In genomic region chr16:86387461-86388440, GRCh38 we compare ENCODE assay signal across 11 cellular contexts.
DNase-seq lines count a peak whose midpoint lies in the region; ATAC-seq, FAIRE-seq and TF ChIP-seq lines count a peak whose summit lies in the region.
"Had no signal": no experiment of that assay in that cellular context is flagged by ENCODE, and none has a peak within 500 bp of the region (broad histone marks: within the 10 kb centered on the region; RNA-seq: fewer than 3 reads in every experiment).

No MANE protein-coding gene starts in this region.

- no peaks in the 10 kb centered on the region for H3K27me3 Mint-ChIP-seq in osteocyte (ENCODE audit: unreplicated experiment)

- H3K4me3 ChIP-seq in RWPE2 (ENCODE audit: severe bottlenecking), result no peak overlapping the region
- no peak overlapping the region for H3K4me3 ChIP-seq in endothelial cell of umbilical vein (replicated peaks in 1 of 3; ENCODE audit: insufficient read depth in 1 of 3, low read depth in 1 of 3, low read length in 3 of 3)

- H3K27ac ChIP-seq in RWPE2 (ENCODE audit: poor library complexity, severe bottlenecking) (peak overlapping the region; percentile 25), endothelial cell of umbilical vein (ENCODE audit: insufficient read depth, low read depth, low read length) (peak overlapping the region; percentile 89)
- H3K27ac ChIP-seq: C4-2B, neutrophil had no signal

- dilution Hi-C loops in endothelial cell of umbilical vein (cut with MboI; ENCODE audit: extremely low pct_ligation_motif_present, low sequenced_read_pairs), result no loop called here

- H3K4me1 ChIP-seq in RWPE2 (ENCODE audit: insufficient read depth, poor library complexity, severe bottlenecking) (peaks cover 24% of the 10 kb centered on the region), endothelial cell of umbilical vein (ENCODE audit: control insufficient read depth, extremely low read depth, insufficient read depth, low read length) (peaks cover 64% of the 10 kb centered on the region)

- no peak for TF ChIP-seq CTCF in RWPE2 (IDR thresholded peaks at IDR 0.05; ENCODE audit: poor library complexity, severe bottlenecking)
- no peak for TF ChIP-seq CTCF in endothelial cell of umbilical vein (IDR thresholded peaks at IDR 0.05; ENCODE audit: extremely low read depth in 1 of 2, insufficient read depth in 1 of 2, low read depth in 1 of 2, low read length in 2 of 2)
- TF ChIP-seq CTCF in osteocyte (IDR thresholded peaks at IDR 0.05), result no peak

- H3K27ac Mint-ChIP-seq in osteocyte (ENCODE audit: unreplicated experiment), result no peak overlapping the region

- H3K79me2 ChIP-seq in endothelial cell of umbilical vein (ENCODE audit: control insufficient read depth, insufficient read depth, low read length), result no peaks in the 10 kb centered on the region

- TSS peak; percentile 76 for BruUV-seq in endothelial cell of umbilical vein (replicated peaks; lab: Mats Ljungman, UMichigan)

- CTCF ChIA-PET in endothelial cell of umbilical vein (lab: Charles Lee), result interaction anchor here (1.0 to 1.8 kb wide), 3 partner anchors 23 to 130 kb away, joined by 4 to 8 read pairs (median 5); no protein-coding TSS in a partner anchor

- POLR2A ChIA-PET in endothelial cell of umbilical vein (lab: Charles Lee), result no interaction called here

- H2AFZ ChIP-seq in endothelial cell of umbilical vein (ENCODE audit: low read depth, low read length), result peak overlapping the region; percentile 5

- peak; percentile 91 for ATAC-seq in RWPE2 (ENCODE audit: low read depth)
- peak; percentile 72 for ATAC-seq in stimulated activated naive CD8-positive, alpha-beta T cell treated with anti-CD3 and anti-CD28 coated beads, Interleukin-15, Interleukin-2, amounts not matched to agents 100 U/mL and 50 U/mL, for 24 hours

- no peaks in the 10 kb centered on the region for H3K9me1 ChIP-seq in endothelial cell of umbilical vein (replicated peaks; ENCODE audit: control insufficient read depth, extremely low read depth, insufficient read depth, low read length)

- no peaks in the 10 kb centered on the region for H3K9me3 Mint-ChIP-seq in osteocyte (ENCODE audit: unreplicated experiment)

- H3K4me3 Mint-ChIP-seq in osteocyte (ENCODE audit: unreplicated experiment), result no peak overlapping the region

- peak overlapping the region; percentile 8 for H3K4me2 ChIP-seq in endothelial cell of umbilical vein (ENCODE audit: insufficient read depth, low read length)

- H3K4me1 Mint-ChIP-seq in osteocyte (ENCODE audit: unreplicated experiment), result no peaks in the 10 kb centered on the region

- H4K20me1 ChIP-seq in endothelial cell of umbilical vein (replicated peaks; ENCODE audit: control insufficient read depth, extremely low read depth, insufficient read depth, low read length), result no peaks in the 10 kb centered on the region

- DNase-seq in activated T-cell treated with anti-CD3 and anti-CD28 coated beads for 48 hours (ENCODE audit: low read depth), result peak; percentile 3
- no peak for DNase-seq in activated T-cell treated with anti-CD3 and anti-CD28 coated beads, Interleukin-2, amount 50 U/mL, for 48 hours
- DNase-seq in RWPE2 (ENCODE audit: low spot score), result no peak
- peak; percentile 89 for DNase-seq in endothelial cell of umbilical vein (ENCODE audit: low read depth, low spot score)
- peak; percentile 8 for DNase-seq in stimulated activated naive CD8-positive, alpha-beta T cell treated with anti-CD3 and anti-CD28 coated beads, Interleukin-15, Interleukin-2, amounts not matched to agents 100 U/mL and 50 U/mL, for 24 hours
- DNase-seq in erythroblast (lab: John Stamatoyannopoulos, UW), result no peak
- DNase-seq in osteocyte (ENCODE audit: extremely low spot score, unreplicated experiment), result no peak
- DNase-seq in middle frontal gyrus (ENCODE audit: extremely low spot score, low spot score), result no peak
- DNase-seq: activated CD8-positive, alpha-beta memory T cell treated with anti-CD3 and anti-CD28 coated beads for 24 hours had no signal

- H3K9me3 ChIP-seq in RWPE2 (ENCODE audit: severe bottlenecking) (no peaks in the 10 kb centered on the region), endothelial cell of umbilical vein (replicated peaks; ENCODE audit: control insufficient read depth, insufficient read depth, low read length) (no peaks in the 10 kb centered on the region)
- H3K9me3 ChIP-seq: neutrophil had no signal

- H3K27me3 ChIP-seq in RWPE2 (ENCODE audit: insufficient read depth, poor library complexity, severe bottlenecking) (no peaks in the 10 kb centered on the region), endothelial cell of umbilical vein (ENCODE audit: control insufficient read depth in 2 of 2, insufficient read depth in 2 of 2, low read length in 2 of 2) (no peaks in the 10 kb centered on the region)

- H3K36me3 ChIP-seq in RWPE2 (ENCODE audit: low read depth) (no peaks in the 10 kb centered on the region), endothelial cell of umbilical vein (ENCODE audit: control insufficient read depth in 2 of 2, extremely low read depth in 1 of 2, insufficient read depth in 2 of 2, low read length in 2 of 2) (no peaks in the 10 kb centered on the region)
- H3K36me3 ChIP-seq: neutrophil had no signal

- intact Hi-C loops in endothelial cell of umbilical vein (cut with micrococcal nuclease), result loop anchor here (1.0 to 10.0 kb wide), 5 partner anchors 44 to 930 kb away; partner anchors contain the start of genes C16orf95 and FOXF1

- peak; percentile 97 for FAIRE-seq in endothelial cell of umbilical vein (lab: Jason Lieb, UNC)

- H3K36me3 Mint-ChIP-seq in osteocyte (ENCODE audit: unreplicated experiment), result no peaks in the 10 kb centered on the region

- TF ChIP-seq POLR2A in endothelial cell of umbilical vein (IDR thresholded peaks at IDR 0.05; ENCODE audit: low read depth, low read length) (peak; percentile 38), erythroblast (IDR thresholded peaks at IDR 0.05; ENCODE audit: low read length) (no peak)

- peak overlapping the region; percentile 46 for H3K9ac ChIP-seq in endothelial cell of umbilical vein (replicated peaks; ENCODE audit: extremely low read depth, insufficient read depth, low read length)

TF ChIP-seq in endothelial cell of umbilical vein, 7 proteins besides CTCF, POLR2A, EP300 and RAD21:
- TF ChIP-seq GATA2 (IDR thresholded peaks at IDR 0.05; ENCODE audit: insufficient read depth, insufficient read length, low read depth, low read length) (peak; percentile 83), POLR2AphosphoS5 (IDR thresholded peaks at IDR 0.05; ENCODE audit: insufficient read depth, low read depth, low read length) (peak; percentile 79), FOS (IDR thresholded peaks at IDR 0.05; ENCODE audit: borderline replicate concordance, insufficient read depth, low read length) (peak; percentile 96), MYC (IDR thresholded peaks at IDR 0.05; ENCODE audit: low read depth, low read length) (peak; percentile 82), EZH2 (IDR thresholded peaks at IDR 0.05; ENCODE audit: borderline replicate concordance, low read depth, low read length, severe bottlenecking) (no peak), MAX (IDR thresholded peaks at IDR 0.05; ENCODE audit: insufficient read depth, insufficient read length) (peak; percentile 53), JUN (IDR thresholded peaks at IDR 0.05; ENCODE audit: borderline replicate concordance, insufficient read depth, insufficient read length, low read depth) (peak; percentile 93)

Comparison
In these comparisons a context has a peak if more than half of its experiments do, and no peak if none do; other contexts are left out.
1. DNase-seq: peak in activated T-cell treated with anti-CD3 and anti-CD28 coated beads for 48 hours (single experiment), endothelial cell of umbilical vein (single experiment) and stimulated activated naive CD8-positive, alpha-beta T cell treated with anti-CD3 and anti-CD28 coated beads, Interleukin-15, Interleukin-2, amounts not matched to agents 100 U/mL and 50 U/mL, for 24 hours (single experiment); none in activated T-cell treated with anti-CD3 and anti-CD28 coated beads, Interleukin-2, amount 50 U/mL, for 48 hours (0 of 2), RWPE2 (single experiment), erythroblast (0 of 2), osteocyte (single experiment) and middle frontal gyrus (single experiment).